2 cellular contexts compared by ENCODE assay signal in genomic region chr1:29944253-29944652, GRCh38.
TF ChIP-seq lines count a peak whose summit lies in the region.

No MANE protein-coding gene starts in this region.

TF ChIP-seq in GM23338, 12 proteins besides CTCF, POLR2A, EP300 and RAD21 (continued from another document):
- TF ChIP-seq ETS1 (IDR thresholded peaks at IDR 0.05), result no peak
- TF ChIP-seq EZH2 (IDR thresholded peaks at IDR 0.05; ENCODE audit: low read depth, unreplicated experiment), result no peak
- no peak for TF ChIP-seq JUNB (IDR thresholded peaks at IDR 0.05; ENCODE audit: unreplicated experiment)

TF ChIP-seq in K562, 482 proteins besides CTCF, POLR2A, EP300 and RAD21 (continued from another document and continues in another):
- TF ChIP-seq REST (CRISPR knock-in tag; IDR thresholded peaks at IDR 0.05; ENCODE audit: low read depth), result no peak
- no peak for TF ChIP-seq CBFA2T2 (conservative IDR thresholded peaks at IDR 0.05)
- TF ChIP-seq TEAD1 (CRISPR knock-in tag; IDR thresholded peaks at IDR 0.05), result no peak
- TF ChIP-seq SRSF7 (optimal IDR thresholded peaks at IDR 0.05; ENCODE audit: low read depth, low read length), result no peak
- TF ChIP-seq LCOR (CRISPR knock-in tag; IDR thresholded peaks at IDR 0.05), result no peak
- no peak for TF ChIP-seq TSHZ1 (CRISPR knock-in tag; IDR thresholded peaks at IDR 0.05)
- TF ChIP-seq ZFPM2 (CRISPR knock-in tag; IDR thresholded peaks at IDR 0.05), result no peak
- TF ChIP-seq MED1 (CRISPR knock-in tag; IDR thresholded peaks at IDR 0.05; ENCODE audit: borderline replicate concordance), result no peak
- no peak for TF ChIP-seq EZH2 (IDR thresholded peaks at IDR 0.05; ENCODE audit: borderline replicate concordance, low read depth, low read length)
- no peak for TF ChIP-seq NFE2L1 (tag; IDR thresholded peaks at IDR 0.05; ENCODE audit: borderline replicate concordance, low read depth)
- no peak for TF ChIP-seq BMI1 (IDR thresholded peaks at IDR 0.05; ENCODE audit: low read length)
- TF ChIP-seq TBL1XR1 (IDR thresholded peaks at IDR 0.05; ENCODE audit: low read length in 2 of 2), result no peak
- TF ChIP-seq BRD4 (IDR thresholded peaks at IDR 0.05), result no peak
- TF ChIP-seq KHSRP (IDR thresholded peaks at IDR 0.05), result no peak
- no peak for TF ChIP-seq ZFP36 (IDR thresholded peaks at IDR 0.05; ENCODE audit: low read depth, low read length, partially characterized antibody)
- TF ChIP-seq ATF7 (IDR thresholded peaks at IDR 0.05), result no peak
- TF ChIP-seq MCM5 (IDR thresholded peaks at IDR 0.05; ENCODE audit: low read depth), result no peak
- no peak for TF ChIP-seq TRIM24 (IDR thresholded peaks at IDR 0.05)
- TF ChIP-seq ZNF512 (tag; IDR thresholded peaks at IDR 0.05), result no peak
- no peak for TF ChIP-seq ZNF23 (CRISPR knock-in tag; IDR thresholded peaks at IDR 0.05)
- peak; percentile 85; the same call in 1 of the 2 replicates for TF ChIP-seq EHMT2 (IDR thresholded peaks at IDR 0.05)
- TF ChIP-seq STAT6 (CRISPR knock-in tag; IDR thresholded peaks at IDR 0.05), result no peak
- TF ChIP-seq ZNF445 (CRISPR knock-in tag; IDR thresholded peaks at IDR 0.05; ENCODE audit: low read depth), result no peak
- no peak for TF ChIP-seq ZBTB5 (IDR thresholded peaks at IDR 0.05)
- no peak for TF ChIP-seq NCOA1 (IDR thresholded peaks at IDR 0.05; ENCODE audit: low read depth)
- peak; percentile 61; the same call in 1 of the 2 replicates for TF ChIP-seq CBX1 (IDR thresholded peaks at IDR 0.05; ENCODE audit: low read depth)
- no peak for TF ChIP-seq ZNF395 (CRISPR knock-in tag; IDR thresholded peaks at IDR 0.05)
- no peak for TF ChIP-seq NR1H2 (CRISPR knock-in tag; IDR thresholded peaks at IDR 0.05)
- no peak for TF ChIP-seq RBM39 (optimal IDR thresholded peaks at IDR 0.05; ENCODE audit: low read depth, low read length)
- no peak for TF ChIP-seq AFF1 (IDR thresholded peaks at IDR 0.05; ENCODE audit: low read depth in 1 of 2, partially characterized antibody in 2 of 2)
- no peak for TF ChIP-seq NR2C1 (IDR thresholded peaks at IDR 0.05)
- TF ChIP-seq NR2C1 (tag; IDR thresholded peaks at IDR 0.05), result no peak
- TF ChIP-seq ZNF518B (CRISPR knock-in tag; IDR thresholded peaks at IDR 0.05), result no peak
